ENCODE assay signal across 18 cellular contexts in the genomic region with DNA sequence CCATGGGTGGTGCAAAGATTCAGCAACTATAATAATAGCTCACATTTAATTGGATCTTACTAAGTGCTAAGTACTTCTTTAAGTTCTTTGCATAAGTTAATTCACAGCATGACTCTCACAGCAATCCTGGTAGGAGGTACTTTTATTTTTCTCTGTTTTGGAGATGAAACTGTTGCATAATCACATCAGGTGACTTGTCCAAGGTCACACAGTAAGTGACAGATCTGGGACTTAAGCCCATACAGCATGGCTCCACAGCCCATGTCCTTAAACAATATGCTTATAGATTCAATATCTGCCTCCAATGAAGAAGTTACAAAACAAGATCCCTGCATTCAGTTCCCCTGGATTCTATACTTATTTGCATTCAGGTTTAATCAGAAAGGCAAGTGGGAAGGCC.
DNase-seq lines count a peak whose midpoint lies in the region; ATAC-seq and TF ChIP-seq lines count a peak whose summit lies in the region.
"Had no signal": no experiment of that assay in that cellular context is flagged by ENCODE, and none has a peak within 500 bp of the region (broad histone marks: within the 10 kb centered on the region; RNA-seq: fewer than 3 reads in every experiment).

No MANE protein-coding gene starts in this region.

- H3K9ac ChIP-seq in GM23248 (no peak overlapping the region), mammary epithelial cell (ENCODE audit: insufficient read depth, low read length) (no peak overlapping the region)
- H3K9ac ChIP-seq: BLaER1 had no signal

- H3F3A ChIP-seq in GM23248 (ENCODE audit: insufficient read depth), result peaks cover 6% of the 10 kb centered on the region

- H4K20me1 ChIP-seq in GM23248 (ENCODE audit: insufficient read depth) (no peaks in the 10 kb centered on the region), mammary epithelial cell (ENCODE audit: insufficient read depth, low read length) (no peaks in the 10 kb centered on the region)
- H4K20me1 ChIP-seq: BLaER1 had no signal

- H3K4me1 ChIP-seq in GM23248 (ENCODE audit: insufficient read depth) (peaks cover 18% of the 10 kb centered on the region), mammary epithelial cell (ENCODE audit: insufficient read depth, low read length) (peaks cover 17% of the 10 kb centered on the region), uterus (no peaks in the 10 kb centered on the region)
- H3K4me1 ChIP-seq: BLaER1, Caco-2 had no signal

- no peaks in the 10 kb centered on the region for H3K79me2 ChIP-seq in GM23248 (ENCODE audit: insufficient read depth)
- peaks cover 9% of the 10 kb centered on the region for H3K79me2 ChIP-seq in mammary epithelial cell (ENCODE audit: insufficient read depth, low read length)

- no peak for TF ChIP-seq CTCF in mammary epithelial cell (conservative IDR thresholded peaks at IDR 0.05 in 1 of 2, IDR thresholded peaks at IDR 0.05 in 1 of 2; ENCODE audit: extremely low read depth in 1 of 2, insufficient read depth in 1 of 2, low read depth in 1 of 2, low read length in 2 of 2)
- TF ChIP-seq CTCF in uterus (IDR thresholded peaks at IDR 0.05), result no peak

- no peak for TF ChIP-seq POLR2A in uterus (IDR thresholded peaks at IDR 0.05)

- intact Hi-C loops in mammary epithelial cell (cut with micrococcal nuclease) (loop anchor here (10.0 kb wide), 1 partner anchor 172 kb away; a partner anchor contains a TSS), uterus (cut with DNase I; ENCODE audit: low total_unique reads) (no loop called here)

- CTCF ChIA-PET in mammary epithelial cell (lab: Charles Lee; ENCODE audit: low non-redundant PET), result no interaction called here

- no TSS peak for BruUV-seq in mammary epithelial cell (replicated peaks; lab: Mats Ljungman, UMichigan)

- DNase-seq in NCI-H82 (lab: John Stamatoyannopoulos, UW), result peak; percentile 28
- DNase-seq in NCI-H82 treated with DMSO at 0.1 percent for 48 hours (lab: John Stamatoyannopoulos, UW; ENCODE audit: unreplicated experiment), result no peak
- DNase-seq in GM23248, result no peak
- DNase-seq in NCI-H69 (lab: John Stamatoyannopoulos, UW), result peak; percentile 58
- DNase-seq in mammary epithelial cell, result peak; percentile 1
- DNase-seq in substantia nigra (lab: John Stamatoyannopoulos, UW), result no peak
- DNase-seq in uterus, result no peak
- DNase-seq: Caco-2; CD4-positive, CD25-positive, alpha-beta regulatory T cell; CD8-positive, alpha-beta T cell; DND-41; H9 had no signal

- no peaks in the 10 kb centered on the region for H3K9me3 ChIP-seq in GM23248 (ENCODE audit: low read depth)
- H3K9me3 ChIP-seq in mammary epithelial cell (replicated peaks; ENCODE audit: insufficient read depth, low read length), result no peaks in the 10 kb centered on the region
- H3K9me3 ChIP-seq in uterus, result no peaks in the 10 kb centered on the region
- H3K9me3 ChIP-seq: BLaER1, Caco-2 had no signal

- in situ Hi-C loops in GM23248 (cut with MboI), result no loop called here
- in situ Hi-C loops in mammary epithelial cell (cut with MboI; ENCODE audit: low sequenced_read_pairs in 2 of 2), result no loop called here

- no peak overlapping the region for H3K4me2 ChIP-seq in GM23248 (ENCODE audit: unreplicated experiment)
- peak overlapping the region; percentile 59 for H3K4me2 ChIP-seq in mammary epithelial cell (ENCODE audit: insufficient read depth, low read depth, low read length)
- H3K4me2 ChIP-seq: BLaER1, GM23338 had no signal

- no peak overlapping the region for H3K4me3 ChIP-seq in GM23248
- no peak overlapping the region for H3K4me3 ChIP-seq in mammary epithelial cell (replicated peaks in 1 of 3; ENCODE audit: insufficient read depth in 1 of 3, low read depth in 2 of 3, low read length in 3 of 3)
- H3K4me3 ChIP-seq in uterus, result no peak overlapping the region
- H3K4me3 ChIP-seq: BLaER1, GM23338 had no signal

- no peaks in the 10 kb centered on the region for H3K36me3 ChIP-seq in GM23248 (ENCODE audit: low read depth)
- H3K36me3 ChIP-seq in mammary epithelial cell (ENCODE audit: insufficient read depth, low read length), result peaks cover 5% of the 10 kb centered on the region
- no peaks in the 10 kb centered on the region for H3K36me3 ChIP-seq in uterus
- H3K36me3 ChIP-seq: BLaER1 had no signal

- H3K9me2 ChIP-seq in GM23248 (ENCODE audit: insufficient read depth), result no peaks in the 10 kb centered on the region

- ATAC-seq in GM21360 (IDR thresholded peaks at IDR 0.05; ENCODE audit: unreplicated experiment), result no peak
- ATAC-seq: CD8-positive, alpha-beta T cell; GM23338; HCT116 had no signal

- peak overlapping the region; percentile 22; the same call in 1 of the 2 replicates for H3K27ac ChIP-seq in GM23248
- peak overlapping the region; percentile 41 for H3K27ac ChIP-seq in mammary epithelial cell (ENCODE audit: insufficient read depth, low read depth, low read length)
- no peak overlapping the region for H3K27ac ChIP-seq in substantia nigra (ENCODE audit: low read depth, low read length, poor library complexity, severe bottlenecking)
- H3K27ac ChIP-seq in uterus, result no peak overlapping the region
- H3K27ac ChIP-seq: 22Rv1, BLaER1, C4-2B had no signal

- H3K27me3 ChIP-seq in GM23248 (replicated peaks; ENCODE audit: insufficient read depth), result no peaks in the 10 kb centered on the region
- H3K27me3 ChIP-seq in mammary epithelial cell (ENCODE audit: insufficient read depth, low read length), result no peaks in the 10 kb centered on the region
- no peaks in the 10 kb centered on the region for H3K27me3 ChIP-seq in uterus
- H3K27me3 ChIP-seq: BLaER1 had no signal

- peak overlapping the region; percentile 66 for H2AFZ ChIP-seq in GM23248
- peak overlapping the region; percentile 79 for H2AFZ ChIP-seq in mammary epithelial cell (ENCODE audit: low read depth, low read length)
- H2AFZ ChIP-seq: GM23338 had no signal

- dilution Hi-C loops in mammary epithelial cell (cut with HindIII; ENCODE audit: low sequenced_read_pairs), result no loop called here

Comparison
In these comparisons a context has a peak if more than half of its experiments do, and no peak if none do; other contexts are left out.
1. DNase-seq: peak in NCI-H82 (single experiment), NCI-H69 (single experiment) and mammary epithelial cell (single experiment); none in NCI-H82 treated with DMSO at 0.1 percent for 48 hours (single experiment), GM23248 (single experiment), substantia nigra (0 of 49) and uterus (0 of 2).
2. H3K27ac ChIP-seq: peak in GM23248 (single experiment) and mammary epithelial cell (single experiment); none in substantia nigra (single experiment) and uterus (0 of 2).